ENCODE assay signal across 24 cellular contexts in genomic region chr21:45863267-45863666, GRCh38.
"Had no signal": no experiment of that assay in that cellular context is flagged by ENCODE, and none has a peak within 500 bp of the region (broad histone marks: within the 10 kb centered on the region; RNA-seq: fewer than 3 reads in every experiment).

No MANE protein-coding gene starts in this region.

- H3K27ac ChIP-seq: ascending aorta, cardiac muscle cell, epithelial cell of prostate, esophagus squamous epithelium, parathyroid adenoma, thoracic aorta, uterus had no signal

- H3K27me3 ChIP-seq: ascending aorta, cardiac muscle cell, uterus had no signal

- H3K4me3 Mint-ChIP-seq: activated CD4-positive, alpha-beta T cell treated with anti-CD3 and anti-CD28 coated beads for 36 hours; activated naive CD4-positive, alpha-beta T cell treated with anti-CD3 and anti-CD28 coated beads, Interleukin-2, amount 10 ng/mL, durations not matched to agents 7 days and 5 days; activated naive CD8-positive, alpha-beta T cell treated with anti-CD3 and anti-CD28 coated beads, Interleukin-2, amount 10 ng/mL, durations not matched to agents 7 days and 5 days; activated T-cell treated with anti-CD3 and anti-CD28 coated beads, Interleukin-2, amount 50 U/mL, for 24 hours; brain; nephron had no signal

- H3K27me3 Mint-ChIP-seq: activated CD4-positive, alpha-beta T cell treated with anti-CD3 and anti-CD28 coated beads for 36 hours; brain had no signal

- H3K4me1 Mint-ChIP-seq: activated CD4-positive, alpha-beta T cell treated with anti-CD3 and anti-CD28 coated beads for 36 hours; activated naive CD4-positive, alpha-beta T cell treated with anti-CD3 and anti-CD28 coated beads, Interleukin-2, amount 10 ng/mL, durations not matched to agents 7 days and 5 days; activated naive CD8-positive, alpha-beta T cell treated with anti-CD3 and anti-CD28 coated beads, Interleukin-2, amount 10 ng/mL, durations not matched to agents 7 days and 5 days; nephron had no signal

- H3K4me1 ChIP-seq: ascending aorta, esophagus squamous epithelium, parathyroid adenoma, uterus had no signal

- H3K9me3 ChIP-seq: ascending aorta, esophagus squamous epithelium, thoracic aorta, uterus had no signal

- H3K9ac ChIP-seq: parathyroid adenoma had no signal

- H3K79me2 ChIP-seq: parathyroid adenoma had no signal

- H3K36me3 ChIP-seq: ascending aorta, cardiac muscle cell, esophagus squamous epithelium, thoracic aorta, uterus had no signal

- H3K9me3 Mint-ChIP-seq: activated naive CD4-positive, alpha-beta T cell treated with anti-CD3 and anti-CD28 coated beads, Interleukin-2, amount 10 ng/mL, durations not matched to agents 7 days and 5 days; activated naive CD8-positive, alpha-beta T cell treated with anti-CD3 and anti-CD28 coated beads, Interleukin-2, amount 10 ng/mL, durations not matched to agents 7 days and 5 days; activated T-cell treated with anti-CD3 and anti-CD28 coated beads, Interleukin-2, amount 50 U/mL, for 24 hours; nephron had no signal

- H2AFZ ChIP-seq: parathyroid adenoma had no signal

- H3K36me3 Mint-ChIP-seq: activated naive CD4-positive, alpha-beta T cell treated with anti-CD3 and anti-CD28 coated beads, Interleukin-2, amount 10 ng/mL, durations not matched to agents 7 days and 5 days; activated naive CD8-positive, alpha-beta T cell treated with anti-CD3 and anti-CD28 coated beads, Interleukin-2, amount 10 ng/mL, durations not matched to agents 7 days and 5 days; brain had no signal

- H3K27ac Mint-ChIP-seq: activated CD4-positive, alpha-beta T cell treated with anti-CD3 and anti-CD28 coated beads for 36 hours; activated naive CD4-positive, alpha-beta T cell treated with anti-CD3 and anti-CD28 coated beads, Interleukin-2, amount 10 ng/mL, durations not matched to agents 7 days and 5 days; activated naive CD8-positive, alpha-beta T cell treated with anti-CD3 and anti-CD28 coated beads, Interleukin-2, amount 10 ng/mL, durations not matched to agents 7 days and 5 days; activated T-cell treated with anti-CD3 and anti-CD28 coated beads, Interleukin-2, amount 50 U/mL, for 24 hours had no signal

- H3K4me3 ChIP-seq: ascending aorta, cardiac muscle cell, esophagus squamous epithelium, thoracic aorta, uterus had no signal

- DNase-seq: activated CD4-positive, alpha-beta T cell treated with anti-CD3 and anti-CD28 coated beads for 36 hours; activated CD4-positive, alpha-beta T cell treated with anti-CD3 and anti-CD28 coated beads, Interleukin-2, amount 50 U/mL, for 4 hours; activated CD4-positive, CD25-positive, alpha-beta regulatory T cell; activated gamma-delta T cell; activated naive CD4-positive, alpha-beta T cell treated with anti-CD3 and anti-CD28 coated beads, Interleukin-2, amount 10 ng/mL, durations not matched to agents 7 days and 5 days; activated naive CD8-positive, alpha-beta T cell treated with anti-CD3 and anti-CD28 coated beads, Interleukin-2, amount 10 ng/mL, durations not matched to agents 7 days and 5 days; activated T-cell treated with anti-CD3 and anti-CD28 coated beads, Interleukin-2, amount 50 U/mL, for 24 hours; cortex of kidney; esophagus squamous epithelium; left ventricle myocardium superior; mammary epithelial cell; right cardiac atrium; stimulated activated CD4-positive, alpha-beta T cell treated with anti-CD3 and anti-CD28 coated beads, Interleukin-2, amount 100 ng/mL, for 48 hours; stimulated activated naive CD8-positive, alpha-beta T cell treated with anti-CD3 and anti-CD28 coated beads, Interleukin-15, Interleukin-2, amounts not matched to agents 100 U/mL and 50 U/mL, for 24 hours; T-helper 2 cell; trophoblast cell; uterus had no signal
